Comparison of ENCODE assay signal across 8 cellular contexts in the genomic region with DNA sequence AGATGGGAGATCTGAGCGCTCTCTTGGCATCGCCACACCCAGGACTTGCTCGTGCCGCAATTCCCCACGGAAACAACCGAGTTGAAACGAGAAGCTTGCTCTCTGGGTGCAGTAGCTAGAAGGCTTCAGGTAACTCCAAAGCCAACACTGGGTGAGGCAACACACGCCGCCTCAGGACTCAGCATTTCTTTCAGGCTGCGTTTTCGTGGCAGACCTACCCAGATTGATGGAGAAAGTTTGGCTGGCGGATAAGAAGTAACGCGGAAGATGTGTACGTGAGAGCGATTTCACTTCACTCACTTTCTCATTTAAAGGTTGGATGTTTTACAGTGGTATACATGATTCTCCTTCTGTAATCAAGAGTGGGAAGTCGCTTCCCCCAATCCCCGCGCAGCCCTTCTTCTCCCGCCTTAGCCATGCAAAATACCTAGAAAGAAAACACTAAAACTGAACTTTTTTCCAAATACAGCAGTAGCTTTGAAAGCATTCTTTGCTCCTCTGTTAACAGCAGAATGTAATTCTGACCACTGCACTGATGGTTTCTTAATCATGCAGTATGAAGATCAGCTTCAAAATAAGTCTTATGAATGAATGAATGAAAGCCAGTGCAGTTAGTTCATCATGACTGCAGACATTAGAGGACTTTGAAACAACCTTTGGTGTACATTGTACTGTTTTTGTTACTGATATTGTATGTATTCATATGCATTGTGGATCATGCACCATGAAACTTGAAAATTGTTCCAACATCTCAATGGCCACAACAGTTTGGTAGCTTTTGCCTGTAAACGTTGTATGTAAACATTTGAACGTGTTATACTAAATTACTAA. TPM values are rescaled to one million over a fixed set of nuclear protein-coding genes. Genes with fewer than 3 reads are reported as not detected.
DNase-seq lines count a peak whose midpoint lies in the region; ATAC-seq and TF ChIP-seq lines count a peak whose summit lies in the region.

No MANE protein-coding gene starts in this region.

- H3K27ac ChIP-seq in foreskin keratinocyte: no peak overlapping the region
- peak overlapping the region; percentile 47 for H3K27ac ChIP-seq in parathyroid adenoma

- H3K27ac Mint-ChIP-seq in activated T-helper 2 cell treated with anti-CD3 and anti-CD28 coated beads, Interferon-gamma antibody, Interleukin-2, Interleukin-4, amounts not matched to agents 10 μg/mL and 5 μg/mL and 100 μg/mL, durations not matched to agents 14 hours and 24 hours and 36 hours: peak overlapping the region; percentile 87

- H3K27me3 Mint-ChIP-seq in activated T-helper 2 cell treated with anti-CD3 and anti-CD28 coated beads, Interferon-gamma antibody, Interleukin-2, Interleukin-4, amounts not matched to agents 10 μg/mL and 5 μg/mL and 100 μg/mL, durations not matched to agents 14 hours and 24 hours and 36 hours (ENCODE audit: low read depth): no peaks in the 10 kb centered on the region

- H3K27me3 ChIP-seq in foreskin keratinocyte: no peaks in the 10 kb centered on the region
- peaks cover 6% of the 10 kb centered on the region for H3K27me3 ChIP-seq in parathyroid adenoma (ENCODE audit: control insufficient read depth, insufficient read depth, low read length)

- peak overlapping the region; percentile 58 for H3K4me3 ChIP-seq in parathyroid adenoma (ENCODE audit: low read depth, low read length)

- intact Hi-C loops in activated T-helper 2 cell treated with anti-CD3 and anti-CD28 coated beads, Interferon-gamma antibody, Interleukin-2, Interleukin-4, amounts not matched to agents 10 μg/mL and 5 μg/mL and 100 μg/mL, durations not matched to agents 14 hours and 24 hours and 36 hours (cut with micrococcal nuclease): loop anchor here (2.0 kb wide), 2 partner anchors 175 to 295 kb away; no protein-coding TSS in a partner anchor

- H3K4me1 Mint-ChIP-seq in activated T-helper 2 cell treated with anti-CD3 and anti-CD28 coated beads, Interferon-gamma antibody, Interleukin-2, Interleukin-4, amounts not matched to agents 10 μg/mL and 5 μg/mL and 100 μg/mL, durations not matched to agents 14 hours and 24 hours and 36 hours (ENCODE audit: low read depth): peaks cover 34% of the 10 kb centered on the region

- peaks cover 8% of the 10 kb centered on the region for H3K36me3 Mint-ChIP-seq in activated T-helper 2 cell treated with anti-CD3 and anti-CD28 coated beads, Interferon-gamma antibody, Interleukin-2, Interleukin-4, amounts not matched to agents 10 μg/mL and 5 μg/mL and 100 μg/mL, durations not matched to agents 14 hours and 24 hours and 36 hours (ENCODE audit: low read depth)

- H3K9me3 ChIP-seq in parathyroid adenoma (ENCODE audit: control insufficient read depth, low read length): no peaks in the 10 kb centered on the region

- H2AFZ ChIP-seq in parathyroid adenoma: peak overlapping the region; percentile 90

- DNase-seq in activated gamma-delta T cell treated with Interleukin-2 at 50 U/mL for 16 hours (peak; percentile 28), activated gamma-delta T cell (lab: John Stamatoyannopoulos, UW) (no peak), NCI-H2171 treated with DMSO at 0.1 percent for 48 hours (lab: John Stamatoyannopoulos, UW) (peak; percentile 74), foreskin keratinocyte (peak; percentile 34 to 73), SIG-M5 (lab: John Stamatoyannopoulos, UW) (no peak)
- peak; percentile 48 for DNase-seq in activated T-helper 2 cell treated with anti-CD3 and anti-CD28 coated beads, Interferon-gamma antibody, Interleukin-2, Interleukin-4, amounts not matched to agents 10 μg/mL and 5 μg/mL and 100 μg/mL, durations not matched to agents 14 hours and 24 hours and 36 hours (ENCODE audit: low spot score)

- H3K36me3 ChIP-seq in parathyroid adenoma (ENCODE audit: control insufficient read depth, insufficient read depth, low read length): no peaks in the 10 kb centered on the region

- peak; percentile 22 for ATAC-seq in HG02884 (IDR thresholded peaks at IDR 0.05; ENCODE audit: unreplicated experiment)
- peak; percentile 47 for ATAC-seq in foreskin keratinocyte

- no peaks in the 10 kb centered on the region for H3K9me3 Mint-ChIP-seq in activated T-helper 2 cell treated with anti-CD3 and anti-CD28 coated beads, Interferon-gamma antibody, Interleukin-2, Interleukin-4, amounts not matched to agents 10 μg/mL and 5 μg/mL and 100 μg/mL, durations not matched to agents 14 hours and 24 hours and 36 hours

- TF ChIP-seq CTCF in foreskin keratinocyte (conservative IDR thresholded peaks at IDR 0.05) (no peak), parathyroid adenoma (IDR thresholded peaks at IDR 0.05) (no peak)

- H3K4me3 Mint-ChIP-seq in activated T-helper 2 cell treated with anti-CD3 and anti-CD28 coated beads, Interferon-gamma antibody, Interleukin-2, Interleukin-4, amounts not matched to agents 10 μg/mL and 5 μg/mL and 100 μg/mL, durations not matched to agents 14 hours and 24 hours and 36 hours (ENCODE audit: low read depth): peak overlapping the region; percentile 89

- no peaks in the 10 kb centered on the region for H3K79me2 ChIP-seq in parathyroid adenoma

- peaks cover 7% of the 10 kb centered on the region for H3K4me1 ChIP-seq in foreskin keratinocyte
- peaks cover 15% of the 10 kb centered on the region for H3K4me1 ChIP-seq in parathyroid adenoma

- peak overlapping the region; percentile 96 for H3K4me2 ChIP-seq in parathyroid adenoma (ENCODE audit: low read length)

- no peak overlapping the region for H3K9ac ChIP-seq in parathyroid adenoma

RNA-seq across cellular contexts. Expression of gene TNIK, which starts 1.1 kb away (rescaled TPM):
- 39.9 and 44.0 TPM in 2 replicates for total RNA-seq in activated T-helper 2 cell treated with anti-CD3 and anti-CD28 coated beads, Interferon-gamma antibody, Interleukin-2, Interleukin-4, amounts not matched to agents 10 μg/mL and 5 μg/mL and 100 μg/mL, durations not matched to agents 14 hours and 24 hours and 36 hours
- 9.4 and 12.3 TPM in 2 replicates for total RNA-seq in foreskin keratinocyte
- polyA plus RNA-seq in foreskin keratinocyte: 3.2 and 3.7 TPM in 2 replicates

Comparison
In these comparisons a context has a peak if more than half of its experiments do, and no peak if none do; other contexts are left out.
1. DNase-seq: peak in activated gamma-delta T cell treated with Interleukin-2 at 50 U/mL for 16 hours (single experiment), NCI-H2171 treated with DMSO at 0.1 percent for 48 hours (single experiment), activated T-helper 2 cell treated with anti-CD3 and anti-CD28 coated beads, Interferon-gamma antibody, Interleukin-2, Interleukin-4, amounts not matched to agents 10 μg/mL and 5 μg/mL and 100 μg/mL, durations not matched to agents 14 hours and 24 hours and 36 hours (single experiment) and foreskin keratinocyte (2 of 2); none in activated gamma-delta T cell (single experiment) and SIG-M5 (single experiment).